ENCODE assay signal across 7 cellular contexts in genomic region chr11:11157201-11157600, GRCh38.
DNase-seq lines count a peak whose midpoint lies in the region; ATAC-seq lines count a peak whose summit lies in the region.

No MANE protein-coding gene starts in this region.

- no peaks in the 10 kb centered on the region for H3K36me3 ChIP-seq in MG63

- H3K4me3 ChIP-seq in MG63 = no peak overlapping the region

- ATAC-seq in GM21381 (IDR thresholded peaks at IDR 0.05; ENCODE audit: unreplicated experiment) = no peak
- ATAC-seq in HG03565 (IDR thresholded peaks at IDR 0.05; ENCODE audit: unreplicated experiment) = no peak

- DNase-seq in GM04504 (ENCODE audit: low read depth) (peak; percentile 2), MG63 (peak; percentile 35), activated T-cell treated with anti-CD3 and anti-CD28 coated beads for 1 hour (ENCODE audit: low read depth) (peak; percentile 66), glomerular visceral epithelial cell (ENCODE audit: extremely low spot score) (peak; percentile 7)
- peak; percentile 32 for DNase-seq in stimulated activated CD8-positive, alpha-beta memory T cell treated with anti-CD3 and anti-CD28 coated beads, Interleukin-12 subunit alpha, Interleukin-12 subunit beta, amount 100 ng/mL, for 1 hour (ENCODE audit: low read depth)

- H3K9me3 ChIP-seq in MG63 = no peaks in the 10 kb centered on the region

- no peaks in the 10 kb centered on the region for H3K27me3 ChIP-seq in MG63

Comparison
In these comparisons a context has a peak if more than half of its experiments do, and no peak if none do; other contexts are left out.
1. DNase-seq: peak in every context shown above with its lines; median percentile 66 in activated T-cell treated with anti-CD3 and anti-CD28 coated beads for 1 hour; 35 in MG63; 32 in stimulated activated CD8-positive, alpha-beta memory T cell treated with anti-CD3 and anti-CD28 coated beads, Interleukin-12 subunit alpha, Interleukin-12 subunit beta, amount 100 ng/mL, for 1 hour; 7 in glomerular visceral epithelial cell; 2 in GM04504.